1 cellular context compared by ENCODE assay signal in genomic region chr4:55445921-55446577, GRCh38.
A peak's percentile ranks its signal among the peaks of the same experiment; 100 is the strongest.
TF ChIP-seq lines count a peak whose summit lies in the region.

No MANE protein-coding gene starts in this region.

TF ChIP-seq in SK-N-SH, 30 proteins besides CTCF, POLR2A, EP300 and RAD21:
- TF ChIP-seq, protein P1, sequence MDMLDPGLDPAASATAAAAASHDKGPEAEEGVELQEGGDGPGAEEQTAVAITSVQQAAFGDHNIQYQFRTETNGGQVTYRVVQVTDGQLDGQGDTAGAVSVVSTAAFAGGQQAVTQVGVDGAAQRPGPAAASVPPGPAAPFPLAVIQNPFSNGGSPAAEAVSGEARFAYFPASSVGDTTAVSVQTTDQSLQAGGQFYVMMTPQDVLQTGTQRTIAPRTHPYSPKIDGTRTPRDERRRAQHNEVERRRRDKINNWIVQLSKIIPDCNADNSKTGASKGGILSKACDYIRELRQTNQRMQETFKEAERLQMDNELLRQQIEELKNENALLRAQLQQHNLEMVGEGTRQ (IDR thresholded peaks at IDR 0.05; ENCODE audit: borderline replicate concordance, low read depth, low read length): no peak
- TF ChIP-seq MXI1 (IDR thresholded peaks at IDR 0.05; ENCODE audit: low read depth, low read length): no peak
- peak; percentile 39; the same call in 1 of the 2 replicates for TF ChIP-seq NFIC (IDR thresholded peaks at IDR 0.05; ENCODE audit: borderline replicate concordance)
- TF ChIP-seq MAX (IDR thresholded peaks at IDR 0.05; ENCODE audit: low read depth): 0 out of 2 replicates have a peak, but pooled peaks have one; percentile 39
- TF ChIP-seq TAF1 (IDR thresholded peaks at IDR 0.05; ENCODE audit: borderline replicate concordance, low read depth, low read length): no peak
- TF ChIP-seq POLR2AphosphoS5 (IDR thresholded peaks at IDR 0.05; ENCODE audit: low read depth, low read length): no peak
- peak; percentile 42 for TF ChIP-seq TCF12 (IDR thresholded peaks at IDR 0.05)
- TF ChIP-seq, protein P2, sequence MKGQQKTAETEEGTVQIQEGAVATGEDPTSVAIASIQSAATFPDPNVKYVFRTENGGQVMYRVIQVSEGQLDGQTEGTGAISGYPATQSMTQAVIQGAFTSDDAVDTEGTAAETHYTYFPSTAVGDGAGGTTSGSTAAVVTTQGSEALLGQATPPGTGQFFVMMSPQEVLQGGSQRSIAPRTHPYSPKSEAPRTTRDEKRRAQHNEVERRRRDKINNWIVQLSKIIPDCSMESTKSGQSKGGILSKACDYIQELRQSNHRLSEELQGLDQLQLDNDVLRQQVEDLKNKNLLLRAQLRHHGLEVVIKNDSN (IDR thresholded peaks at IDR 0.05; ENCODE audit: borderline replicate concordance, low read depth): no peak
- no peak for TF ChIP-seq RXRA (IDR thresholded peaks at IDR 0.05; ENCODE audit: borderline replicate concordance, low read depth)
- TF ChIP-seq EZH2phosphoT487 (IDR thresholded peaks at IDR 0.05; ENCODE audit: borderline replicate concordance, low read depth): no peak
- TF ChIP-seq IRF3 (IDR thresholded peaks at IDR 0.05; ENCODE audit: low read depth, low read length): no peak
- TF ChIP-seq, protein P3, sequence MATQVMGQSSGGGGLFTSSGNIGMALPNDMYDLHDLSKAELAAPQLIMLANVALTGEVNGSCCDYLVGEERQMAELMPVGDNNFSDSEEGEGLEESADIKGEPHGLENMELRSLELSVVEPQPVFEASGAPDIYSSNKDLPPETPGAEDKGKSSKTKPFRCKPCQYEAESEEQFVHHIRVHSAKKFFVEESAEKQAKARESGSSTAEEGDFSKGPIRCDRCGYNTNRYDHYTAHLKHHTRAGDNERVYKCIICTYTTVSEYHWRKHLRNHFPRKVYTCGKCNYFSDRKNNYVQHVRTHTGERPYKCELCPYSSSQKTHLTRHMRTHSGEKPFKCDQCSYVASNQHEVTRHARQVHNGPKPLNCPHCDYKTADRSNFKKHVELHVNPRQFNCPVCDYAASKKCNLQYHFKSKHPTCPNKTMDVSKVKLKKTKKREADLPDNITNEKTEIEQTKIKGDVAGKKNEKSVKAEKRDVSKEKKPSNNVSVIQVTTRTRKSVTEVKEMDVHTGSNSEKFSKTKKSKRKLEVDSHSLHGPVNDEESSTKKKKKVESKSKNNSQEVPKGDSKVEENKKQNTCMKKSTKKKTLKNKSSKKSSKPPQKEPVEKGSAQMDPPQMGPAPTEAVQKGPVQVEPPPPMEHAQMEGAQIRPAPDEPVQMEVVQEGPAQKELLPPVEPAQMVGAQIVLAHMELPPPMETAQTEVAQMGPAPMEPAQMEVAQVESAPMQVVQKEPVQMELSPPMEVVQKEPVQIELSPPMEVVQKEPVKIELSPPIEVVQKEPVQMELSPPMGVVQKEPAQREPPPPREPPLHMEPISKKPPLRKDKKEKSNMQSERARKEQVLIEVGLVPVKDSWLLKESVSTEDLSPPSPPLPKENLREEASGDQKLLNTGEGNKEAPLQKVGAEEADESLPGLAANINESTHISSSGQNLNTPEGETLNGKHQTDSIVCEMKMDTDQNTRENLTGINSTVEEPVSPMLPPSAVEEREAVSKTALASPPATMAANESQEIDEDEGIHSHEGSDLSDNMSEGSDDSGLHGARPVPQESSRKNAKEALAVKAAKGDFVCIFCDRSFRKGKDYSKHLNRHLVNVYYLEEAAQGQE (IDR thresholded peaks at IDR 0.05; ENCODE audit: low read depth, low read length): no peak
- TF ChIP-seq RFX5 (IDR thresholded peaks at IDR 0.05; ENCODE audit: low read length): no peak
- TF ChIP-seq GABPA (IDR thresholded peaks at IDR 0.05; ENCODE audit: low read depth): no peak
- TF ChIP-seq, protein P4, sequence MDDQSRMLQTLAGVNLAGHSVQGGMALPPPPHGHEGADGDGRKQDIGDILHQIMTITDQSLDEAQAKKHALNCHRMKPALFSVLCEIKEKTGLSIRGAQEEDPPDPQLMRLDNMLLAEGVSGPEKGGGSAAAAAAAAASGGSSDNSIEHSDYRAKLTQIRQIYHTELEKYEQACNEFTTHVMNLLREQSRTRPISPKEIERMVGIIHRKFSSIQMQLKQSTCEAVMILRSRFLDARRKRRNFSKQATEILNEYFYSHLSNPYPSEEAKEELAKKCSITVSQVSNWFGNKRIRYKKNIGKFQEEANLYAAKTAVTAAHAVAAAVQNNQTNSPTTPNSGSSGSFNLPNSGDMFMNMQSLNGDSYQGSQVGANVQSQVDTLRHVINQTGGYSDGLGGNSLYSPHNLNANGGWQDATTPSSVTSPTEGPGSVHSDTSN (IDR thresholded peaks at IDR 0.05): 0 out of 2 replicates have a peak, but pooled peaks have one; percentile 20
- TF ChIP-seq ELF1 (IDR thresholded peaks at IDR 0.05): no peak
- TF ChIP-seq ZBTB33 (IDR thresholded peaks at IDR 0.05; ENCODE audit: borderline replicate concordance, low read depth): no peak
- peak; percentile 53; the same call in 1 of the 2 replicates for TF ChIP-seq TEAD4 (IDR thresholded peaks at IDR 0.05; ENCODE audit: borderline replicate concordance, insufficient read depth)
- TF ChIP-seq FOSL2 (IDR thresholded peaks at IDR 0.05; ENCODE audit: borderline replicate concordance, low read depth): peak; percentile 47; the same call in 1 of the 2 replicates
- TF ChIP-seq SIN3A (IDR thresholded peaks at IDR 0.05; ENCODE audit: borderline replicate concordance, low read depth, low read length): no peak
- no peak for TF ChIP-seq GATA2 (CRISPR knock-in tag; IDR thresholded peaks at IDR 0.05)
- TF ChIP-seq RCOR1 (IDR thresholded peaks at IDR 0.05; ENCODE audit: low read length): no peak
- no peak for TF ChIP-seq FOXJ3 (CRISPR knock-in tag; IDR thresholded peaks at IDR 0.05)
- no peak for TF ChIP-seq YY1 (IDR thresholded peaks at IDR 0.05; ENCODE audit: low read depth)
- TF ChIP-seq SMC3 (IDR thresholded peaks at IDR 0.05; ENCODE audit: low read depth, low read length): no peak
- TF ChIP-seq FOXM1 (IDR thresholded peaks at IDR 0.05; ENCODE audit: low read depth): no peak
- TF ChIP-seq NRF1 (IDR thresholded peaks at IDR 0.05; ENCODE audit: low read depth, low read length): no peak
- peak; percentile 59 for TF ChIP-seq JUND (IDR thresholded peaks at IDR 0.05)
- TF ChIP-seq CHD2 (IDR thresholded peaks at IDR 0.05; ENCODE audit: low read length, partially characterized antibody): no peak
- 0 out of 2 replicates have a peak, but pooled peaks have one; percentile 24 for TF ChIP-seq MEF2A (IDR thresholded peaks at IDR 0.05; ENCODE audit: borderline replicate concordance, low read depth)
